Comparison of ENCODE assay signal across 2 cellular contexts in the genomic region with DNA sequence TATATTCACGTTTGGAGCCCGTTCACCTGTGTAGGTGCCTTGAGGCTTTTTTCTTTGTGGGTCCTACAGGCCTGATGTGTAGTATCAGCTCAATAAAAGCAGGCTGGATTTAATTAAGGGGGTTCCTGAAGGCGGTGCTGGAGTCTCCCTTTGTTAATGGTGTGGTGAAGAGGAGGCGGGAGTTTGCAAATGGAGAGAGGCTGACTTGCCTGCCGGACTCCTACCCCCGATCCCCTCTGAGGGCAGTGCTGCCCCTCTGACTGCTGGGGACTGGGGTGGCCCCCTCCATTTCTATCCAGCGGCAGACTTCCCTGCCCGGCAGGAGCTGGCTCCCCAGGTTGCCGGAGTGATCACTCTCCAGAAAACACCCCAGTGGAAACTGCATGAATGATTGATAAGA.
TF ChIP-seq lines count a peak whose summit lies in the region.

No MANE protein-coding gene starts in this region.

TF ChIP-seq in A549, 52 proteins besides CTCF, POLR2A, EP300 and RAD21 (continued from another document):
- TF ChIP-seq, protein P1, sequence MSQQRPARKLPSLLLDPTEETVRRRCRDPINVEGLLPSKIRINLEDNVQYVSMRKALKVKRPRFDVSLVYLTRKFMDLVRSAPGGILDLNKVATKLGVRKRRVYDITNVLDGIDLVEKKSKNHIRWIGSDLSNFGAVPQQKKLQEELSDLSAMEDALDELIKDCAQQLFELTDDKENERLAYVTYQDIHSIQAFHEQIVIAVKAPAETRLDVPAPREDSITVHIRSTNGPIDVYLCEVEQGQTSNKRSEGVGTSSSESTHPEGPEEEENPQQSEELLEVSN (IDR thresholded peaks at IDR 0.05; ENCODE audit: borderline replicate concordance, low read depth) = no peak
- TF ChIP-seq ESRRA (IDR thresholded peaks at IDR 0.05; ENCODE audit: borderline replicate concordance, low read length) (no peak), FOSB (CRISPR knock-in tag; IDR thresholded peaks at IDR 0.05) (no peak), ZFP36 (IDR thresholded peaks at IDR 0.05; ENCODE audit: borderline replicate concordance, partially characterized antibody) (no peak), KDM5A (IDR thresholded peaks at IDR 0.05) (no peak), REST (IDR thresholded peaks at IDR 0.05) (no peak), RCOR1 (IDR thresholded peaks at IDR 0.05; ENCODE audit: low read depth, low read length) (no peak), CHD4 (IDR thresholded peaks at IDR 0.05; ENCODE audit: borderline replicate concordance) (no peak), FOSL2 (IDR thresholded peaks at IDR 0.05) (no peak), FOSL2 (CRISPR knock-in tag; IDR thresholded peaks at IDR 0.05) (no peak), GATA3 (IDR thresholded peaks at IDR 0.05; ENCODE audit: borderline replicate concordance) (no peak)
- TF ChIP-seq, protein P2, sequence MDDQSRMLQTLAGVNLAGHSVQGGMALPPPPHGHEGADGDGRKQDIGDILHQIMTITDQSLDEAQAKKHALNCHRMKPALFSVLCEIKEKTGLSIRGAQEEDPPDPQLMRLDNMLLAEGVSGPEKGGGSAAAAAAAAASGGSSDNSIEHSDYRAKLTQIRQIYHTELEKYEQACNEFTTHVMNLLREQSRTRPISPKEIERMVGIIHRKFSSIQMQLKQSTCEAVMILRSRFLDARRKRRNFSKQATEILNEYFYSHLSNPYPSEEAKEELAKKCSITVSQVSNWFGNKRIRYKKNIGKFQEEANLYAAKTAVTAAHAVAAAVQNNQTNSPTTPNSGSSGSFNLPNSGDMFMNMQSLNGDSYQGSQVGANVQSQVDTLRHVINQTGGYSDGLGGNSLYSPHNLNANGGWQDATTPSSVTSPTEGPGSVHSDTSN (IDR thresholded peaks at IDR 0.05) = no peak

TF ChIP-seq in neural cell, 6 proteins besides CTCF, POLR2A, EP300 and RAD21 (continued from another document):
- TF ChIP-seq REST (IDR thresholded peaks at IDR 0.05; ENCODE audit: borderline replicate concordance) = no peak
